ENCODE assay signal across 1 cellular context in genomic region chrX:153640736-153641574, GRCh38.
TF ChIP-seq lines count a peak whose summit lies in the region.

No MANE protein-coding gene starts in this region.

TF ChIP-seq in H1, 55 proteins besides CTCF, POLR2A, EP300 and RAD21:
- TF ChIP-seq SIRT6 (IDR thresholded peaks at IDR 0.05; ENCODE audit: low read length) (no peak), CHD1 (IDR thresholded peaks at IDR 0.05; ENCODE audit: low read depth, low read length) (no peak), JUN (IDR thresholded peaks at IDR 0.05; ENCODE audit: low read depth, low read length) (no peak), GTF2F1 (IDR thresholded peaks at IDR 0.05; ENCODE audit: borderline replicate concordance, low read depth, low read length) (no peak), CREB1 (IDR thresholded peaks at IDR 0.05) (no peak), CHD7 (IDR thresholded peaks at IDR 0.05; ENCODE audit: insufficient replicate concordance, low read length) (no peak), CBX8 (IDR thresholded peaks at IDR 0.05; ENCODE audit: borderline replicate concordance, low read depth, low read length) (no peak), CHD2 (IDR thresholded peaks at IDR 0.05; ENCODE audit: low read length) (no peak), MAFK (IDR thresholded peaks at IDR 0.05; ENCODE audit: low read depth, low read length) (no peak)
TF ChIP-seq in H1: peak in this region for 0.
